8 cellular contexts compared by ENCODE assay signal in the genomic region with DNA sequence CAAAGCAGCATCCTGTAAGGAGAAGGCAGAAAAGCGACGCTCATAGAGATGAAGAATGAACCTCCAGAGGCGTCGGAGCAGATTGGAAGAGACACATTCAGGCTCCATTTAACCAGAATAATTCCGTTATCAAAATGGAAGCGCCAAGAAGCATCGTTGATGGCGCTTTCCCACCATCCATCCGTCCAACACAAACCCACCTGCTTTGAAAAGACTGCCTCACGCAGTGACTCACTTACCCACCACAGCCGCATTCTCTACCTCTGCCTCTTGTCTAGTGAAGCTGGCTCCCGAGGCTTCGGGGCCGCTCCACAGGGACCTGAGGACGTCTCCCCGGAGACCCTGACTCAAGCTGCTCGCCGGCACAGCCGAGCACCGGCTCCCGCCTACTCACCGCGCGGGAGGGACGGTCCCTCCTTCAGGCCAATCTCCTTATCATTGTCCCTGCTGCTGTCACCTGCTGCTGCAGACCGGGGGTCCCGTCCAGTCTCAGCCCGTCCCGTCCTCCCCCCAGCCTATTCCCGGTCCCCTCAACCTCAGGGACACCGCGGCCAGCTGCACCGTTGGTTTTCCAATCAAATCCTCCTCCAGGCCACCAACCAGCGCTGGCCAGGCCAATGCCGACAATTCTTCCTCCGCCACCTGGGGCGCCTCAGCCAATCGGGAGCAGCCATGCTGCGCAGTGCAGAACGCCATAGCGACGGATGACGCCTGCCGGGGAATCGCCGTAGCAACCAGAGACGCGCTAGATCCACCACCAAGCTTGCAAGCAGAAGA. TPM values are rescaled to one million over a fixed set of nuclear protein-coding genes. Genes with fewer than 3 reads are reported as not detected.
A peak's percentile ranks its signal among the peaks of the same experiment; 100 is the strongest.
DNase-seq lines count a peak whose midpoint lies in the region; ATAC-seq and TF ChIP-seq lines count a peak whose summit lies in the region.

Gene NEK10 (minus strand): TSS at position 553 of the 777 bp plus-strand sequence. CDS start 16,501 bp downstream, outside the sequence.

- DNase-seq in Caki2 (ENCODE audit: low read depth) = peak; percentile 82
- DNase-seq in activated T-helper 1 cell treated with anti-CD3 and anti-CD28 coated beads, Interleukin-2, amount 50 U/mL, for 16 hours (ENCODE audit: low read depth in 1 of 2, low spot score in 1 of 2) = peak; percentile 83 to 84
- peak; percentile 93 for DNase-seq in fibroblast of pulmonary artery (ENCODE audit: low read depth)
- peak; percentile 80 to 95 (median 92) for DNase-seq in naive thymus-derived CD8-positive, alpha-beta T cell
- peak; percentile 76 to 82 for DNase-seq in stimulated activated CD8-positive, alpha-beta memory T cell treated with anti-CD3 and anti-CD28 coated beads, Interleukin-7, amount 100 ng/mL, for 48 hours (ENCODE audit: extremely low read depth in 1 of 2, low read depth in 1 of 2)

- no peaks in the 10 kb centered on the region for H3K9me3 ChIP-seq in HUES64 (ENCODE audit: insufficient read depth, low read depth, low read length)

- H3K36me3 Mint-ChIP-seq in naive thymus-derived CD8-positive, alpha-beta T cell = peaks cover 0 to 2% (median 0%) of the 10 kb centered on the region in 3 donors

- in situ Hi-C loops in Caki2 (cut with HindIII; ENCODE audit: low pct_unique_long_range_greater_than_20kb, low sequenced_read_pairs) = no loop called here

- no peak for TF ChIP-seq CTCF in fibroblast of pulmonary artery (IDR thresholded peaks at IDR 0.05; ENCODE audit: low read length, missing control alignments)

- H3K27me3 ChIP-seq in HUES64 (ENCODE audit: insufficient read depth, low read length) = no peaks in the 10 kb centered on the region; the same call in 1 of the 2 replicates

- H3K4me3 ChIP-seq in HUES64 (ENCODE audit: low read length) = peak within 1 kb of the TSS; percentile 81
- peak within 1 kb of the TSS; percentile 77 for H3K4me3 ChIP-seq in fibroblast of pulmonary artery (replicated peaks; ENCODE audit: low read depth, low read length)

- 18% methylated on average over 48 of the region's 48 CpGs for WGBS in HUES64

- H3K4me1 Mint-ChIP-seq in naive thymus-derived CD8-positive, alpha-beta T cell = peaks cover 11 to 17% (median 16%) of the 10 kb centered on the region in 4 donors

- H3K4me1 ChIP-seq in HUES64 (ENCODE audit: insufficient read depth, low read length) = peaks cover 7% of the 10 kb centered on the region

- ATAC-seq in GM21447 (IDR thresholded peaks at IDR 0.05; ENCODE audit: unreplicated experiment) = peak; percentile 100
- ATAC-seq in naive thymus-derived CD8-positive, alpha-beta T cell = peak; percentile 97 to 98

- peak within 1 kb of the TSS; percentile 46; the same call in 1 of the 2 replicates for H3K9ac ChIP-seq in HUES64 (ENCODE audit: low read depth, low read length)

- H3K27ac ChIP-seq in HUES64 (ENCODE audit: low read depth, low read length) = no peak within 1 kb of the TSS

- H3K27me3 Mint-ChIP-seq in naive thymus-derived CD8-positive, alpha-beta T cell = peaks cover 0 to 2% (median 0%) of the 10 kb centered on the region in 5 donors

- H3K36me3 ChIP-seq in HUES64 (ENCODE audit: insufficient read depth, low read length) = peaks cover 11% of the 10 kb centered on the region; the same call in 1 of the 2 replicates

- H3K9me3 Mint-ChIP-seq in naive thymus-derived CD8-positive, alpha-beta T cell = no peaks in the 10 kb centered on the region

- H3K27ac Mint-ChIP-seq in naive thymus-derived CD8-positive, alpha-beta T cell = peak within 1 kb of the TSS; percentile 32 to 98 (median 86)

- POLR2A ChIA-PET in naive thymus-derived CD8-positive, alpha-beta T cell (lab: Charles Lee) = interaction anchor here (0.6 to 1.3 kb wide), 2 partner anchors 30 to 116 kb away, joined by 3 to 4 read pairs; partner anchors contain the start of gene SLC4A7

- peak within 1 kb of the TSS; percentile 91 to 98 (median 94) for H3K4me3 Mint-ChIP-seq in naive thymus-derived CD8-positive, alpha-beta T cell

TF ChIP-seq in PFSK-1, 5 proteins besides CTCF, POLR2A, EP300 and RAD21:
- TF ChIP-seq FOXP2 (optimal IDR thresholded peaks at IDR 0.05; ENCODE audit: borderline replicate concordance, extremely low read depth, extremely low read length, insufficient read depth) (no peak), REST (IDR thresholded peaks at IDR 0.05; ENCODE audit: insufficient read depth in 1 of 2, low read depth in 2 of 2, low read length in 2 of 2) (no peak), TAF1 (IDR thresholded peaks at IDR 0.05; ENCODE audit: borderline replicate concordance, insufficient read depth, low read length) (no peak), POLR2AphosphoS5 (IDR thresholded peaks at IDR 0.05; ENCODE audit: low read depth, low read length) (no peak), SIN3A (IDR thresholded peaks at IDR 0.05; ENCODE audit: borderline replicate concordance, insufficient read depth, low read length) (peak; percentile 96; the same call in 1 of the 2 replicates)

RNA-seq across cellular contexts. Expression of gene NEK10, which starts in this region (rescaled TPM):
- total RNA-seq in Caki2 (2014; rRNA removed; shearing (Covaris generic); ENCODE audit: low replicate concordance) = 0.07 TPM in 1 of 2 replicates, not detected in the other
- 0.90 TPM for polyA plus RNA-seq in HUES64 (2013, experiment 1 of 2)
- 0.63 TPM for polyA plus RNA-seq in HUES64 (2013, experiment 2 of 2)
- polyA plus RNA-seq in PFSK-1 (2012; ENCODE audit: insufficient read length, low read depth) = not detected
- 1 to 10 TPM; 1.3 to 1.5 TPM for total RNA-seq in naive thymus-derived CD8-positive, alpha-beta T cell
- not detected for polyA plus RNA-seq in naive thymus-derived CD8-positive, alpha-beta T cell

Comparison
In these comparisons a context has a peak if more than half of its experiments do, and no peak if none do; other contexts are left out.
1. Peak in DNase-seq in Caki2; RNA of the gene not detected or under 1 TPM.